In genomic region chr9:136655244-136656225, GRCh38 we compare ENCODE assay signal across 12 cellular contexts. TPM values are rescaled to one million over a fixed set of nuclear protein-coding genes. Genes with fewer than 3 reads are reported as not detected.
DNase-seq lines count a peak whose midpoint lies in the region; ATAC-seq, FAIRE-seq and TF ChIP-seq lines count a peak whose summit lies in the region.
"Had no signal": no experiment of that assay in that cellular context is flagged by ENCODE, and none has a peak within 500 bp of the region (broad histone marks: within the 10 kb centered on the region; RNA-seq: fewer than 3 reads in every experiment).

No MANE protein-coding gene starts in this region.

- H3K27ac Mint-ChIP-seq in activated CD8-positive, alpha-beta memory T cell treated with anti-CD3 and anti-CD28 coated beads, Interleukin-2, amount 10 ng/mL, durations not matched to agents 7 days and 5 days = no peak overlapping the region
- H3K27ac Mint-ChIP-seq: activated T-cell treated with anti-CD3 and anti-CD28 coated beads, Interleukin-2, amount 50 U/mL, for 24 hours; T-helper 17 cell had no signal

- H3K4me3 Mint-ChIP-seq in activated CD8-positive, alpha-beta memory T cell treated with anti-CD3 and anti-CD28 coated beads, Interleukin-2, amount 10 ng/mL, durations not matched to agents 7 days and 5 days = no peak overlapping the region
- H3K4me3 Mint-ChIP-seq: activated T-cell treated with anti-CD3 and anti-CD28 coated beads, Interleukin-2, amount 50 U/mL, for 24 hours; T-helper 17 cell had no signal

- no peaks in the 10 kb centered on the region for H3K36me3 ChIP-seq in gastrocnemius medialis

- peaks cover 47% of the 10 kb centered on the region for H3K27me3 Mint-ChIP-seq in activated CD8-positive, alpha-beta memory T cell treated with anti-CD3 and anti-CD28 coated beads, Interleukin-2, amount 10 ng/mL, durations not matched to agents 7 days and 5 days

- FAIRE-seq in GM12891 (lab: Jason Lieb, UNC) = no peak
- FAIRE-seq: colon had no signal

- no peaks in the 10 kb centered on the region for H3K9me3 ChIP-seq in gastrocnemius medialis

- peaks cover 5% of the 10 kb centered on the region for H3K4me1 Mint-ChIP-seq in activated CD8-positive, alpha-beta memory T cell treated with anti-CD3 and anti-CD28 coated beads, Interleukin-2, amount 10 ng/mL, durations not matched to agents 7 days and 5 days

- CTCF ChIA-PET in activated CD8-positive, alpha-beta memory T cell treated with anti-CD3 and anti-CD28 coated beads, Interleukin-2, amount 10 ng/mL, durations not matched to agents 7 days and 5 days (lab: Charles Lee) = interaction anchor here (1.9 to 3.4 kb wide), 2 partner anchors 10 to 170 kb away, joined by 5 to 12 read pairs; no protein-coding TSS in a partner anchor

- DNase-seq in GM12891 (ENCODE audit: insufficient read length, low spot score) (no peak), UCSD-AML1 (lab: John Stamatoyannopoulos, UW; ENCODE audit: unreplicated experiment) (peak; percentile 87), left ventricle myocardium superior (peak; percentile 58), gastrocnemius medialis (no peak), NCI-H748 treated with DMSO at 0.1 percent for 48 hours (lab: John Stamatoyannopoulos, UW) (no peak)
- DNase-seq in activated T-cell treated with anti-CD3 and anti-CD28 coated beads, Interleukin-2, amount 50 U/mL, for 48 hours = no peak
- DNase-seq in activated CD8-positive, alpha-beta memory T cell treated with anti-CD3 and anti-CD28 coated beads, Interleukin-2, amount 10 ng/mL, durations not matched to agents 7 days and 5 days = no peak
- DNase-seq: activated T-cell treated with anti-CD3 and anti-CD28 coated beads, Interleukin-2, amount 50 U/mL, for 24 hours; NCI-H446 treated with DMSO at 0.1 percent for 48 hours had no signal

- H3K4me1 ChIP-seq in gastrocnemius medialis = no peaks in the 10 kb centered on the region

- H3K27ac ChIP-seq in gastrocnemius medialis = peak overlapping the region; percentile 65 to 81 (median 80)

- H3K27me3 ChIP-seq in gastrocnemius medialis = peaks cover 8 to 37% (median 16%) of the 10 kb centered on the region in 3 donors

- peak overlapping the region in 3 of 4 donors; percentile 21 to 43 (median 33) for H3K4me3 ChIP-seq in gastrocnemius medialis

- H3K36me3 Mint-ChIP-seq in activated CD8-positive, alpha-beta memory T cell treated with anti-CD3 and anti-CD28 coated beads, Interleukin-2, amount 10 ng/mL, durations not matched to agents 7 days and 5 days = no peaks in the 10 kb centered on the region

- no peak for TF ChIP-seq CTCF in gastrocnemius medialis (IDR thresholded peaks at IDR 0.05 in 4 of 5, conservative IDR thresholded peaks at IDR 0.05 in 1 of 5)

- in situ Hi-C loops in gastrocnemius medialis (cut with MboI; ENCODE audit: low sequenced_read_pairs in 4 of 4) = no loop called here

- peak; percentile 70 for ATAC-seq in left ventricle myocardium superior
- peak; percentile 50 to 58 for ATAC-seq in gastrocnemius medialis
- no peak for ATAC-seq in GM21515 (IDR thresholded peaks at IDR 0.05; ENCODE audit: unreplicated experiment)
- no peak for ATAC-seq in activated CD8-positive, alpha-beta memory T cell treated with anti-CD3 and anti-CD28 coated beads, Interleukin-2, amount 10 ng/mL, durations not matched to agents 7 days and 5 days
- ATAC-seq: T-helper 17 cell had no signal

- TF ChIP-seq POLR2A in GM12891 (IDR thresholded peaks at IDR 0.05; ENCODE audit: low read depth, low read length) (no peak), gastrocnemius medialis (IDR thresholded peaks at IDR 0.05) (no peak)

- no peaks in the 10 kb centered on the region for H3K9me3 Mint-ChIP-seq in activated CD8-positive, alpha-beta memory T cell treated with anti-CD3 and anti-CD28 coated beads, Interleukin-2, amount 10 ng/mL, durations not matched to agents 7 days and 5 days (ENCODE audit: low read depth)
- H3K9me3 Mint-ChIP-seq: activated T-cell treated with anti-CD3 and anti-CD28 coated beads, Interleukin-2, amount 50 U/mL, for 24 hours had no signal

- intact Hi-C loops in left ventricle myocardium superior (cut with micrococcal nuclease) = no loop called here
- intact Hi-C loops in gastrocnemius medialis (cut with DNase I; ENCODE audit: low total_unique reads) = no loop called here

TF ChIP-seq in GM12891, 5 proteins besides CTCF, POLR2A, EP300 and RAD21:
- TF ChIP-seq TAF1 (IDR thresholded peaks at IDR 0.05; ENCODE audit: low read depth, low read length) (no peak), PAX5 (IDR thresholded peaks at IDR 0.05; ENCODE audit: insufficient read depth, low read length, severe bottlenecking) (no peak), SPI1 (IDR thresholded peaks at IDR 0.05; ENCODE audit: low read depth, low read length) (peak; percentile 45; the same call in 1 of the 2 replicates), POLR2AphosphoS5 (IDR thresholded peaks at IDR 0.05; ENCODE audit: low read depth, low read length) (no peak), POU2F2 (IDR thresholded peaks at IDR 0.05; ENCODE audit: low read depth, low read length) (no peak)

RNA-seq across cellular contexts. Expression of gene EGFL7, which starts 7.2 kb away (rescaled TPM):
- polyA plus RNA-seq in GM12891 (2012; ENCODE audit: low read depth, missing spikeins) = 0.09 TPM
- total RNA-seq in left ventricle myocardium superior (63.8 TPM), gastrocnemius medialis (10 to 100 TPM; 37.4 to 74.7 (median 49.0) TPM)
- total RNA-seq in activated CD8-positive, alpha-beta memory T cell treated with anti-CD3 and anti-CD28 coated beads, Interleukin-2, amount 10 ng/mL, durations not matched to agents 7 days and 5 days = 1 to 10 TPM in 1 of 2 experiments, under 1 TPM in 1; 0.29 to 1.1 TPM

RNA-seq across cellular contexts. Expression of gene AGPAT2, which starts 31.7 kb away (rescaled TPM):
- polyA plus RNA-seq in GM12891 (2012; ENCODE audit: low read depth, missing spikeins) = 5.1 TPM
- total RNA-seq in left ventricle myocardium superior = 53.8 TPM
- total RNA-seq in gastrocnemius medialis = 10 to 100 TPM; 19.0 to 77.4 (median 36.0) TPM
- 10 to 100 TPM; 16.9 to 20.5 TPM for total RNA-seq in activated CD8-positive, alpha-beta memory T cell treated with anti-CD3 and anti-CD28 coated beads, Interleukin-2, amount 10 ng/mL, durations not matched to agents 7 days and 5 days

RNA-seq across cellular contexts. Expression of gene DIPK1B, which starts 56.8 kb away (rescaled TPM):
- polyA plus RNA-seq in GM12891 (2012; ENCODE audit: low read depth, missing spikeins) = 0.45 TPM
- total RNA-seq in left ventricle myocardium superior (22.3 TPM), gastrocnemius medialis (1 to 10 TPM; 1.8 to 4.6 (median 3.8) TPM)
- not detected for total RNA-seq in activated CD8-positive, alpha-beta memory T cell treated with anti-CD3 and anti-CD28 coated beads, Interleukin-2, amount 10 ng/mL, durations not matched to agents 7 days and 5 days

Comparison
In these comparisons a context has a peak if more than half of its experiments do, and no peak if none do; other contexts are left out.
1. DNase-seq: peak in UCSD-AML1 (single experiment) and left ventricle myocardium superior (single experiment); none in GM12891 (single experiment), gastrocnemius medialis (0 of 2), activated T-cell treated with anti-CD3 and anti-CD28 coated beads, Interleukin-2, amount 50 U/mL, for 48 hours (0 of 2), activated CD8-positive, alpha-beta memory T cell treated with anti-CD3 and anti-CD28 coated beads, Interleukin-2, amount 10 ng/mL, durations not matched to agents 7 days and 5 days (single experiment) and NCI-H748 treated with DMSO at 0.1 percent for 48 hours (single experiment).
2. ATAC-seq: peak in left ventricle myocardium superior (single experiment) and gastrocnemius medialis (2 of 2); none in GM21515 (single experiment) and activated CD8-positive, alpha-beta memory T cell treated with anti-CD3 and anti-CD28 coated beads, Interleukin-2, amount 10 ng/mL, durations not matched to agents 7 days and 5 days (single experiment).
3. RNA of gene EGFL7, which starts 7.2 kb away (total RNA-seq): 63.8 TPM in left ventricle myocardium superior (single experiment) and 37.4 to 74.7 TPM in gastrocnemius medialis; 0.29 to 1.1 TPM in activated CD8-positive, alpha-beta memory T cell treated with anti-CD3 and anti-CD28 coated beads, Interleukin-2, amount 10 ng/mL, durations not matched to agents 7 days and 5 days; every median in the first group is over 10 times any median in the second.